ENCODE assay signal across 1 cellular context in the genomic region with DNA sequence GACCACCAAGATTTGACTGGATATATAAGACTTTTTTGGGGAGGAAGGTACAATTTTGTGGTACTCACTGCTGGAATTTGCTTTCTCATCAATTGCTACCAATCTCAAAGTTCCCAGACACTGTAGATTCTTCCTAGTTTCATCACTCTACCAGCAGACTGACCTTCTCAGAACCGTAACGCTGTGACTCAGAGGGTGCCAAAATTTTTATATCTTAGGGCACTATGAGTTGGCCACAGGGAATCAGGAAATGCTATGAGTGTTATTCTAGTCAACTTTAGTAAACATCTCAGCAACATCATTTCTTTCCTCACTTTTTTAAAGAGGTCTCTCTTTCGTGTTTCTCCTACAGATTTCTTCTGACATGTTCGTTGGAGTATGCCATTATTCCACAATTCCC.
TF ChIP-seq lines count a peak whose summit lies in the region.

No MANE protein-coding gene starts in this region.

TF ChIP-seq in IMR-90, 13 proteins besides CTCF, POLR2A, EP300 and RAD21:
- TF ChIP-seq, protein P1, sequence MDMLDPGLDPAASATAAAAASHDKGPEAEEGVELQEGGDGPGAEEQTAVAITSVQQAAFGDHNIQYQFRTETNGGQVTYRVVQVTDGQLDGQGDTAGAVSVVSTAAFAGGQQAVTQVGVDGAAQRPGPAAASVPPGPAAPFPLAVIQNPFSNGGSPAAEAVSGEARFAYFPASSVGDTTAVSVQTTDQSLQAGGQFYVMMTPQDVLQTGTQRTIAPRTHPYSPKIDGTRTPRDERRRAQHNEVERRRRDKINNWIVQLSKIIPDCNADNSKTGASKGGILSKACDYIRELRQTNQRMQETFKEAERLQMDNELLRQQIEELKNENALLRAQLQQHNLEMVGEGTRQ (IDR thresholded peaks at IDR 0.05; ENCODE audit: low read depth, low read length) = no peak
- TF ChIP-seq RFX5 (IDR thresholded peaks at IDR 0.05; ENCODE audit: low read depth, low read length) (no peak), SMC3 (IDR thresholded peaks at IDR 0.05; ENCODE audit: low read depth, low read length) (no peak), CEBPB (IDR thresholded peaks at IDR 0.05; ENCODE audit: low read depth, low read length) (no peak), NFE2L2 (IDR thresholded peaks at IDR 0.05; ENCODE audit: low read depth, low read length) (no peak), FOS (IDR thresholded peaks at IDR 0.05; ENCODE audit: low read depth, low read length) (no peak), BHLHE40 (IDR thresholded peaks at IDR 0.05; ENCODE audit: low read depth, low read length) (no peak), CHD1 (IDR thresholded peaks at IDR 0.05; ENCODE audit: low read depth, low read length) (no peak), MXI1 (IDR thresholded peaks at IDR 0.05; ENCODE audit: borderline replicate concordance, low read depth, low read length) (no peak), RCOR1 (IDR thresholded peaks at IDR 0.05; ENCODE audit: insufficient replicate concordance, low read length) (no peak), MAZ (IDR thresholded peaks at IDR 0.05; ENCODE audit: borderline replicate concordance, low read depth, low read length) (no peak), MAFK (IDR thresholded peaks at IDR 0.05; ENCODE audit: low read depth, low read length) (no peak)
- TF ChIP-seq, protein P2, sequence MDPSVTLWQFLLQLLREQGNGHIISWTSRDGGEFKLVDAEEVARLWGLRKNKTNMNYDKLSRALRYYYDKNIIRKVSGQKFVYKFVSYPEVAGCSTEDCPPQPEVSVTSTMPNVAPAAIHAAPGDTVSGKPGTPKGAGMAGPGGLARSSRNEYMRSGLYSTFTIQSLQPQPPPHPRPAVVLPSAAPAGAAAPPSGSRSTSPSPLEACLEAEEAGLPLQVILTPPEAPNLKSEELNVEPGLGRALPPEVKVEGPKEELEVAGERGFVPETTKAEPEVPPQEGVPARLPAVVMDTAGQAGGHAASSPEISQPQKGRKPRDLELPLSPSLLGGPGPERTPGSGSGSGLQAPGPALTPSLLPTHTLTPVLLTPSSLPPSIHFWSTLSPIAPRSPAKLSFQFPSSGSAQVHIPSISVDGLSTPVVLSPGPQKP (IDR thresholded peaks at IDR 0.05; ENCODE audit: borderline replicate concordance, low read depth, low read length) = no peak
